8 cellular contexts compared by ENCODE assay signal in the genomic region with DNA sequence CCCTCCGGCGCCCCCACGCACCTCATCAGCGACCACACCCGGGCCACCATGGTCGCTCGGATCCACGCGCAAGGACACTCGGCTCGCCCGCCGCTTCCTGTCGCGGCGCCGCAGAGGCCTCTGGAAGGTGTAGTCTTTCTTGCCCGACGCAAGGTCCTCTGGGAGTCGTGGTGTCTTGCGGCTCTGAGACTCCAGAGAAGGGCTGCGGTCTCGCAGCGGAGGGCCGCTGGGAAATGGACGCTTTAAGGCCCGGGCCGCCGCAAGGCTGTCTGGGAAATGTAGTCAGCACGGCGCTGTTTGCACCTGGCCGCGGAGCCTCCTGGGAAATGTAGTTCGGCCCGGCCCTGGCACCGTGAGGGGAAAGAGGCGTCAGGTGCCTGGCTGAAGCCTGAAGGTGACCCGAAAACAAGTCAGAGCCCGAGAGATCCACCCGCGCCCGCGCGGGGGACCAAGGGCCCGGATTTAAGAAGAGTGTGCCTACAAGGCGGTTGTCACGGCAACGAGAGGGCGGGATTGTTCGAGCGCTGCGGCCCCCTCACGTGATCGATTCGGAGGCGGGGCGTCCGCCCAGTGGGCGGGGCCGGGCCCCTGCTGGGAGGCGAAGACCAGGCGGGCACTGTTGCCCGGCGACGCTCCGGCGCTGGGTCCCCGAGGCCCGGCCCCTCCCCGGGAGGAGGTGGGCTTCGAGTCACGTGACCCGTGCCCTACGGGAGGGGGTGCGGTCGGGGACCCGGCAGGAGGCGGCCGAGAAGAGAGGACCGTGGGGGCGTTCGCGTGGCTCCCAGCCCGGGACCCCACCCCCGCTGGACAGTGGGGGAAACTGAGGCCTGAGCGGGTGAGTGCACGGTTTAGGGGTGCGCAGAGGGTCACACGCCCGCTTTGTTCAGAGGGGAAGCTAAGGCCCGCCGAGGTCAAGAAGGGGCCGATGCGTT. TPM values are rescaled to one million over a fixed set of nuclear protein-coding genes. Genes with fewer than 3 reads are reported as not detected.
DNase-seq lines count a peak whose midpoint lies in the region; ATAC-seq and TF ChIP-seq lines count a peak whose summit lies in the region.

A gene with protein sequence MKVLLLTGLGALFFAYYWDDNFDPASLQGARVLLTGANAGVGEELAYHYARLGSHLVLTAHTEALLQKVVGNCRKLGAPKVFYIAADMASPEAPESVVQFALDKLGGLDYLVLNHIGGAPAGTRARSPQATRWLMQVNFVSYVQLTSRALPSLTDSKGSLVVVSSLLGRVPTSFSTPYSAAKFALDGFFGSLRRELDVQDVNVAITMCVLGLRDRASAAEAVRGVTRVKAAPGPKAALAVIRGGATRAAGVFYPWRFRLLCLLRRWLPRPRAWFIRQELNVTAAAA (plus strand): TSS at position 591 of the 932 bp plus-strand sequence. CDS start 3,806 bp downstream, outside the sequence.
A gene with protein sequence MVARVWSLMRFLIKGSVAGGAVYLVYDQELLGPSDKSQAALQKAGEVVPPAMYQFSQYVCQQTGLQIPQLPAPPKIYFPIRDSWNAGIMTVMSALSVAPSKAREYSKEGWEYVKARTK (minus strand): TSS at position 80 of the 932 bp plus-strand sequence. CDS start 30 bp downstream, at position 50.

- H3K27me3 ChIP-seq in right cardiac atrium (ENCODE audit: control insufficient read depth, insufficient read depth): no peaks in the 10 kb centered on the region
- H3K27me3 ChIP-seq in uterus: no peaks in the 10 kb centered on the region

- peak within 1 kb of the TSS; percentile 94 for H3K4me3 Mint-ChIP-seq in T-helper 17 cell

- H3K27ac ChIP-seq in right cardiac atrium (ENCODE audit: low read length) (peak within 1 kb of the TSS; percentile 93), uterus (peak within 1 kb of the TSS; percentile 91 to 95)

- H3K27ac Mint-ChIP-seq in T-helper 17 cell: peak within 1 kb of the TSS; percentile 96

- ATAC-seq in HG02884 (IDR thresholded peaks at IDR 0.05; ENCODE audit: unreplicated experiment): peak; percentile 91
- ATAC-seq in T-helper 17 cell: peak; percentile 95
- ATAC-seq in right cardiac atrium: peak; percentile 93 to 96

- H3K36me3 ChIP-seq in uterus: no peaks in the 10 kb centered on the region

- under 1% methylated on average over 94 of the region's 94 CpGs for WGBS in right cardiac atrium

- DNase-seq in GM13977 (ENCODE audit: low spot score) (peak; percentile 97), NCI-H1694 (lab: John Stamatoyannopoulos, UW) (peak; percentile 92), T-helper 17 cell (peak; percentile 95 to 98 (median 96)), anterior cingulate cortex (lab: John Stamatoyannopoulos, UW) (peak; percentile 95 to 100 (median 99)), right cardiac atrium (peak; percentile 99 to 100 (median 99)), pulmonary artery endothelial cell (ENCODE audit: low read depth, low spot score) (peak; percentile 95), uterus (peak; percentile 98 to 99)

- peak in 1 of 2 donors; percentile 34 for TF ChIP-seq POLR2A in uterus (IDR thresholded peaks at IDR 0.05)

- H3K36me3 Mint-ChIP-seq in T-helper 17 cell (ENCODE audit: low read depth): no peaks in the 10 kb centered on the region

- H3K4me3 ChIP-seq in right cardiac atrium (ENCODE audit: low read length): peak within 1 kb of the TSS; percentile 82
- peak within 1 kb of the TSS; percentile 59 to 91 for H3K4me3 ChIP-seq in uterus

- H3K27me3 Mint-ChIP-seq in T-helper 17 cell: no peaks in the 10 kb centered on the region

- in situ Hi-C loops in GM13977 (cut with MboI; ENCODE audit: low pct_unique_long_range_greater_than_20kb, low sequenced_read_pairs, unreplicated experiment): no loop called here

- H3K4me1 Mint-ChIP-seq in T-helper 17 cell: peaks cover 31% of the 10 kb centered on the region

- intact Hi-C loops in right cardiac atrium (cut with DNase I) (no loop called here), uterus (cut with DNase I; ENCODE audit: low total_unique reads) (no loop called here)

- H3K9me3 ChIP-seq in T-helper 17 cell (ENCODE audit: control insufficient read depth, low read length, poor library complexity, severe bottlenecking) (no peaks in the 10 kb centered on the region), right cardiac atrium (ENCODE audit: control insufficient read depth, low read length) (no peaks in the 10 kb centered on the region), uterus (no peaks in the 10 kb centered on the region)

- peaks cover 13% of the 10 kb centered on the region for H3K4me1 ChIP-seq in right cardiac atrium (ENCODE audit: control insufficient read depth, insufficient read depth, low read length)
- peaks cover 0 to 3% of the 10 kb centered on the region in 2 donors for H3K4me1 ChIP-seq in uterus

- TF ChIP-seq CTCF in GM13977 (IDR thresholded peaks at IDR 0.05; ENCODE audit: extremely low read depth, insufficient read depth, missing control alignments): no peak
- TF ChIP-seq CTCF in uterus (IDR thresholded peaks at IDR 0.05): peak in 1 of 4 experiments; percentile 24

RNA-seq across cellular contexts. Expression of the first gene that starts in this region (rescaled TPM):
- total RNA-seq in T-helper 17 cell (1 to 10 TPM; 1.4 to 3.1 TPM), right cardiac atrium (1 to 10 TPM; 4.3 to 7.1 (median 6.8) TPM), pulmonary artery endothelial cell (5.4 and 6.5 TPM in 2 replicates), uterus (10 to 100 TPM in 1 of 4 donors, 1 to 10 TPM in 2, under 1 TPM in 1; 0.26 to 17.8 (median 7.1) TPM)
- 9.8 TPM for polyA plus RNA-seq in right cardiac atrium

RNA-seq across cellular contexts. Expression of the second gene that starts in this region (rescaled TPM):
- 10 to 100 TPM; 26.9 to 27.9 TPM for total RNA-seq in T-helper 17 cell
- 100 to 1,000 TPM; 132 to 175 (median 149) TPM for total RNA-seq in right cardiac atrium
- polyA plus RNA-seq in right cardiac atrium: 296 TPM
- total RNA-seq in pulmonary artery endothelial cell: 26.1 and 60.3 TPM in 2 replicates
- 10 to 100 TPM in 3 of 4 donors, 1 to 10 TPM in 1; 2.8 to 36.7 (median 21.1) TPM for total RNA-seq in uterus

Comparison
In these comparisons a context has a peak if more than half of its experiments do, and no peak if none do; other contexts are left out.
1. Peak in every context shown above with its lines: DNase-seq, ATAC-seq, H3K4me3 ChIP-seq and H3K27ac ChIP-seq.